Comparison of ENCODE assay signal across 10 cellular contexts in genomic region chr12:2268478-2269286, GRCh38.
DNase-seq lines count a peak whose midpoint lies in the region; FAIRE-seq and TF ChIP-seq lines count a peak whose summit lies in the region.
"Had no signal": no experiment of that assay in that cellular context is flagged by ENCODE, and none has a peak within 500 bp of the region (broad histone marks: within the 10 kb centered on the region; RNA-seq: fewer than 3 reads in every experiment).

No MANE protein-coding gene starts in this region.

- no peaks in the 10 kb centered on the region for H3K9me3 ChIP-seq in subcutaneous abdominal adipose tissue (ENCODE audit: control insufficient read depth in 5 of 5, low read length in 5 of 5)
- H3K9me3 ChIP-seq in BE2C, result no peaks in the 10 kb centered on the region
- no peaks in the 10 kb centered on the region for H3K9me3 ChIP-seq in Karpas-422 (ENCODE audit: low read length)
- no peaks in the 10 kb centered on the region for H3K9me3 ChIP-seq in small intestine (ENCODE audit: control insufficient read depth, low read depth)

- H3K4me1 ChIP-seq in subcutaneous abdominal adipose tissue (ENCODE audit: control insufficient read depth in 5 of 5, insufficient read depth in 5 of 5, low read length in 5 of 5) (peaks cover 8 to 50% (median 45%) of the 10 kb centered on the region in 5 donors), BE2C (no peaks in the 10 kb centered on the region), Karpas-422 (ENCODE audit: low read length) (no peaks in the 10 kb centered on the region), small intestine (ENCODE audit: control insufficient read depth in 2 of 2, insufficient read depth in 1 of 2, low read depth in 1 of 2, low read length in 1 of 2) (no peaks in the 10 kb centered on the region)

- peak overlapping the region in 1 of 5 donors; percentile 31 for H3K9ac ChIP-seq in subcutaneous abdominal adipose tissue (ENCODE audit: low read length in 5 of 5)
- no peak overlapping the region for H3K9ac ChIP-seq in Karpas-422 (ENCODE audit: low read length)

- H3K27ac ChIP-seq in brain microvascular endothelial cell, result peak overlapping the region; percentile 19
- peak overlapping the region; percentile 57 for H3K27ac ChIP-seq in subcutaneous abdominal adipose tissue (ENCODE audit: low read depth, low read length)
- H3K27ac ChIP-seq in Karpas-422 (ENCODE audit: low read length), result no peak overlapping the region
- H3K27ac ChIP-seq in small intestine (ENCODE audit: low read depth in 1 of 2, low read length in 1 of 2), result peak overlapping the region in 1 of 2 donors; percentile 69

- in situ Hi-C loops in brain microvascular endothelial cell (cut with HindIII; ENCODE audit: low pct_ligation_motif_present, low sequenced_read_pairs), result no loop called here

- 60 to 79% (median 69%) methylated on average over 18 of the region's 18 CpGs for WGBS in small intestine, 3 donors

- H3K79me2 ChIP-seq in Karpas-422 (ENCODE audit: low read length), result no peaks in the 10 kb centered on the region

- TF ChIP-seq CTCF in HFF-Myc (IDR thresholded peaks at IDR 0.05; ENCODE audit: low read depth, low read length, missing control alignments) (no peak), brain microvascular endothelial cell (IDR thresholded peaks at IDR 0.05; ENCODE audit: low read depth, low read length, missing control alignments) (no peak), BE2C (IDR thresholded peaks at IDR 0.05; ENCODE audit: low read depth, low read length) (no peak)

- no peaks in the 10 kb centered on the region for H4K20me1 ChIP-seq in Karpas-422 (ENCODE audit: insufficient read depth, low read depth, low read length)

- peak overlapping the region; percentile 13; the same call in 1 of the 2 replicates for H3K4me3 ChIP-seq in HFF-Myc (replicated peaks; ENCODE audit: low read depth, low read length)
- H3K4me3 ChIP-seq in brain microvascular endothelial cell (ENCODE audit: low read depth, low read length), result no peak overlapping the region
- no peak overlapping the region for H3K4me3 ChIP-seq in subcutaneous abdominal adipose tissue (ENCODE audit: low read depth in 1 of 5, low read length in 5 of 5)
- no peak overlapping the region for H3K4me3 ChIP-seq in BE2C (ENCODE audit: low read depth, low read length)
- H3K4me3 ChIP-seq in Karpas-422 (ENCODE audit: low read length), result no peak overlapping the region
- H3K4me3 ChIP-seq in small intestine (ENCODE audit: low read depth in 1 of 2, low read length in 2 of 2), result no peak overlapping the region

- H3K27me3 ChIP-seq in brain microvascular endothelial cell (replicated peaks) (no peaks in the 10 kb centered on the region), subcutaneous abdominal adipose tissue (ENCODE audit: control insufficient read depth in 5 of 5, insufficient read depth in 4 of 5, low read length in 5 of 5) (no peaks in the 10 kb centered on the region), BE2C (peaks cover 6% of the 10 kb centered on the region), Karpas-422 (ENCODE audit: low read length) (no peaks in the 10 kb centered on the region), small intestine (ENCODE audit: control insufficient read depth in 2 of 2, insufficient read depth in 2 of 2, low read length in 2 of 2) (no peaks in the 10 kb centered on the region)

- DNase-seq in HFF-Myc (ENCODE audit: extremely low read depth, low read depth) (no peak), brain microvascular endothelial cell (peak; percentile 79), iris pigment epithelial cell (ENCODE audit: low read depth) (peak; percentile 84), BE2C (no peak), Karpas-422 (no peak), small intestine (no peak)
- no peak for DNase-seq in activated T-cell treated with anti-CD3 and anti-CD28 coated beads, Interleukin-2, amount 50 U/mL, for 1 hour
- DNase-seq: activated CD4-positive, alpha-beta T cell treated with anti-CD3 and anti-CD28 coated beads for 4 hours; GF-D8 had no signal

- no peak for FAIRE-seq in small intestine (lab: Jason Lieb, UNC)

- H3K4me2 ChIP-seq in Karpas-422 (ENCODE audit: low read depth, low read length, poor library complexity, severe bottlenecking), result no peak overlapping the region

- H2AFZ ChIP-seq in Karpas-422 (ENCODE audit: low read length), result no peak overlapping the region

- H3K9me2 ChIP-seq in Karpas-422 (replicated peaks; ENCODE audit: insufficient read depth, low read length), result no peaks in the 10 kb centered on the region

- H3K36me3 ChIP-seq in brain microvascular endothelial cell (replicated peaks), result no peaks in the 10 kb centered on the region
- H3K36me3 ChIP-seq in subcutaneous abdominal adipose tissue (ENCODE audit: control insufficient read depth in 5 of 5, insufficient read depth in 5 of 5, low read length in 5 of 5), result no peaks in the 10 kb centered on the region
- H3K36me3 ChIP-seq in BE2C, result no peaks in the 10 kb centered on the region
- H3K36me3 ChIP-seq in Karpas-422 (ENCODE audit: insufficient read depth, low read length), result no peaks in the 10 kb centered on the region
- H3K36me3 ChIP-seq in small intestine (ENCODE audit: control insufficient read depth in 2 of 2, insufficient read depth in 2 of 2, low read length in 2 of 2), result no peaks in the 10 kb centered on the region

Comparison
In these comparisons a context has a peak if more than half of its experiments do, and no peak if none do; other contexts are left out.
1. DNase-seq: peak in brain microvascular endothelial cell (single experiment) and iris pigment epithelial cell (single experiment); none in HFF-Myc (single experiment), BE2C (single experiment), Karpas-422 (single experiment), small intestine (single experiment) and activated T-cell treated with anti-CD3 and anti-CD28 coated beads, Interleukin-2, amount 50 U/mL, for 1 hour (single experiment).